In genomic region chr2:30649828-30650227, GRCh38 we compare ENCODE assay signal across 35 cellular contexts.
"Had no signal": no experiment of that assay in that cellular context is flagged by ENCODE, and none has a peak within 500 bp of the region (broad histone marks: within the 10 kb centered on the region; RNA-seq: fewer than 3 reads in every experiment).

No MANE protein-coding gene starts in this region.

- H3K4me3 ChIP-seq: adrenal gland, body of pancreas, breast epithelium had no signal

- H3K36me3 ChIP-seq: adrenal gland, brain microvascular endothelial cell, breast epithelium had no signal

- H3K9me3 Mint-ChIP-seq: activated B cell treated with CpG ODN at 0.5 μM for 24 hours; activated CD4-positive, alpha-beta memory T cell treated with anti-CD3 and anti-CD28 coated beads for 36 hours; activated CD8-positive, alpha-beta T cell treated with anti-CD3 and anti-CD28 coated beads for 36 hours; activated naive CD4-positive, alpha-beta T cell treated with anti-CD3 and anti-CD28 coated beads for 36 hours; activated naive CD4-positive, alpha-beta T cell treated with anti-CD3 and anti-CD28 coated beads, Interleukin-2, amount 50 U/mL, for 72 hours; activated naive CD8-positive, alpha-beta T cell treated with anti-CD3 and anti-CD28 coated beads for 36 hours; activated T-cell treated with anti-CD3 and anti-CD28 coated beads, Interleukin-2, amount 50 U/mL, for 24 hours; activated T-helper 17 cell treated with anti-CD3 and anti-CD28 coated beads, Interleukin-2, amount 50 U/mL, for 72 hours; central memory CD8-positive, alpha-beta T cell; T-helper 1 cell treated with Interleukin-12 subunit alpha and Interleukin-12 subunit beta and Interleukin-4 antibody, amounts not matched to agents 30 μg/mL and 1 μg/mL, for 36 hours; T-helper 2 cell treated with Interferon-gamma antibody and Interleukin-4, amounts not matched to agents 5 μg/mL and 100 μg/mL, for 36 hours had no signal

- H3K27ac Mint-ChIP-seq: activated B cell treated with CpG ODN at 0.5 μM for 24 hours; activated CD4-positive, alpha-beta memory T cell treated with anti-CD3 and anti-CD28 coated beads for 36 hours; activated CD8-positive, alpha-beta T cell treated with anti-CD3 and anti-CD28 coated beads for 36 hours; activated naive CD4-positive, alpha-beta T cell treated with anti-CD3 and anti-CD28 coated beads for 36 hours; activated naive CD8-positive, alpha-beta T cell treated with anti-CD3 and anti-CD28 coated beads for 36 hours; activated T-cell treated with anti-CD3 and anti-CD28 coated beads, Interleukin-2, amount 50 U/mL, for 24 hours; activated T-helper 17 cell treated with anti-CD3 and anti-CD28 coated beads, Interleukin-2, amount 50 U/mL, for 72 hours; T-helper 1 cell treated with Interleukin-12 subunit alpha and Interleukin-12 subunit beta and Interleukin-4 antibody, amounts not matched to agents 30 μg/mL and 1 μg/mL, for 36 hours; T-helper 2 cell treated with Interferon-gamma antibody and Interleukin-4, amounts not matched to agents 5 μg/mL and 100 μg/mL, for 36 hours had no signal

- FAIRE-seq: astrocyte, TTC549 had no signal

- H3K27ac ChIP-seq: adrenal gland, body of pancreas, brain microvascular endothelial cell, breast epithelium had no signal

- H3K4me3 Mint-ChIP-seq: activated B cell treated with CpG ODN at 0.5 μM for 24 hours; activated CD4-positive, alpha-beta memory T cell treated with anti-CD3 and anti-CD28 coated beads for 36 hours; activated CD8-positive, alpha-beta T cell treated with anti-CD3 and anti-CD28 coated beads for 36 hours; activated naive CD4-positive, alpha-beta T cell treated with anti-CD3 and anti-CD28 coated beads for 36 hours; activated naive CD8-positive, alpha-beta T cell treated with anti-CD3 and anti-CD28 coated beads for 36 hours; activated T-cell treated with anti-CD3 and anti-CD28 coated beads, Interleukin-2, amount 50 U/mL, for 24 hours; activated T-helper 17 cell treated with anti-CD3 and anti-CD28 coated beads, Interleukin-2, amount 50 U/mL, for 72 hours; central memory CD8-positive, alpha-beta T cell; T-helper 1 cell treated with Interleukin-12 subunit alpha and Interleukin-12 subunit beta and Interleukin-4 antibody, amounts not matched to agents 30 μg/mL and 1 μg/mL, for 36 hours; T-helper 2 cell treated with Interferon-gamma antibody and Interleukin-4, amounts not matched to agents 5 μg/mL and 100 μg/mL, for 36 hours had no signal

- H3K4me1 ChIP-seq: adrenal gland, body of pancreas, breast epithelium had no signal

- H3K27me3 Mint-ChIP-seq: activated B cell treated with CpG ODN at 0.5 μM for 24 hours; activated CD4-positive, alpha-beta memory T cell treated with anti-CD3 and anti-CD28 coated beads for 36 hours; activated CD8-positive, alpha-beta T cell treated with anti-CD3 and anti-CD28 coated beads for 36 hours; activated naive CD8-positive, alpha-beta T cell treated with anti-CD3 and anti-CD28 coated beads for 36 hours; activated T-cell treated with anti-CD3 and anti-CD28 coated beads, Interleukin-2, amount 50 U/mL, for 24 hours; activated T-helper 17 cell treated with anti-CD3 and anti-CD28 coated beads, Interleukin-2, amount 50 U/mL, for 72 hours; central memory CD8-positive, alpha-beta T cell had no signal

- H3K4me1 Mint-ChIP-seq: activated B cell treated with CpG ODN at 0.5 μM for 24 hours; activated naive CD8-positive, alpha-beta T cell treated with anti-CD3 and anti-CD28 coated beads for 36 hours; central memory CD8-positive, alpha-beta T cell had no signal

- ATAC-seq: activated CD8-positive, alpha-beta T cell treated with anti-CD3 and anti-CD28 coated beads for 36 hours; activated naive CD4-positive, alpha-beta T cell treated with anti-CD3 and anti-CD28 coated beads, Interleukin-2, amount 50 U/mL, for 72 hours; activated T-helper 17 cell treated with anti-CD3 and anti-CD28 coated beads, Interleukin-2, amount 50 U/mL, for 72 hours; body of pancreas had no signal

- H3K27me3 ChIP-seq: adrenal gland, body of pancreas, brain microvascular endothelial cell, breast epithelium had no signal

- DNase-seq: activated B cell treated with CpG ODN at 0.5 μM for 24 hours; activated CD4-positive, alpha-beta memory T cell treated with anti-CD3 and anti-CD28 coated beads for 36 hours; activated CD4-positive, alpha-beta T cell treated with anti-CD3 and anti-CD28 coated beads for 4 hours; activated CD4-positive, alpha-beta T cell treated with anti-CD3 and anti-CD28 coated beads, Interleukin-2, amount 50 U/mL, for 1 hour; activated CD4-positive, alpha-beta T cell treated with anti-CD3 and anti-CD28 coated beads, Interleukin-2, amount 50 U/mL, for 4 hours; activated CD4-positive, CD25-positive, alpha-beta regulatory T cell treated with anti-CD3 and anti-CD28 coated beads, Interleukin-2, amount 50 U/mL, for 72 hours; activated CD8-positive, alpha-beta memory T cell treated with anti-CD3 and anti-CD28 coated beads, Interleukin-2, amount 50 U/mL, for 4 hours; activated CD8-positive, alpha-beta T cell treated with anti-CD3 and anti-CD28 coated beads for 36 hours; activated effector memory CD4-positive, alpha-beta T cell treated with anti-CD3 and anti-CD28 coated beads, Interleukin-2, amount 50 U/mL, for 16 hours; activated gamma-delta T cell treated with Interleukin-2 at 50 U/mL for 16 hours; activated naive CD4-positive, alpha-beta T cell; activated naive CD4-positive, alpha-beta T cell treated with anti-CD3 and anti-CD28 coated beads for 36 hours; activated naive CD4-positive, alpha-beta T cell treated with anti-CD3 and anti-CD28 coated beads, Interleukin-2, amount 50 U/mL, for 16 hours; activated naive CD8-positive, alpha-beta T cell treated with anti-CD3 and anti-CD28 coated beads for 36 hours; activated T-cell treated with anti-CD3 and anti-CD28 coated beads for 4 hours; activated T-cell treated with anti-CD3 and anti-CD28 coated beads, Interleukin-2, amount 50 U/mL, for 24 hours; activated T-cell treated with anti-CD3 and anti-CD28 coated beads, Interleukin-2, amount 50 U/mL, for 48 hours; adrenal gland; amniotic stem cell; aorta; body of pancreas; brain microvascular endothelial cell; cerebellar nuclear complex; SW 1271; T-helper 1 cell; T-helper 2 cell; T-helper 9 cell had no signal

- H3K9me3 ChIP-seq: adrenal gland, body of pancreas, breast epithelium had no signal

- H3K36me3 Mint-ChIP-seq: activated CD4-positive, alpha-beta memory T cell treated with anti-CD3 and anti-CD28 coated beads for 36 hours; activated naive CD4-positive, alpha-beta T cell treated with anti-CD3 and anti-CD28 coated beads, Interleukin-2, amount 50 U/mL, for 72 hours; activated naive CD8-positive, alpha-beta T cell treated with anti-CD3 and anti-CD28 coated beads for 36 hours had no signal
